ENCODE assay signal across 22 cellular contexts in genomic region chr10:83982812-83983211, GRCh38.
"Had no signal": no experiment of that assay in that cellular context is flagged by ENCODE, and none has a peak within 500 bp of the region (broad histone marks: within the 10 kb centered on the region; RNA-seq: fewer than 3 reads in every experiment).

No MANE protein-coding gene starts in this region.

- H3K4me3 ChIP-seq: cardiac muscle cell, esophagus muscularis mucosa, gastroesophageal sphincter, heart left ventricle, tibial artery, uterus had no signal

- DNase-seq: activated CD4-positive, alpha-beta T cell treated with anti-CD3 and anti-CD28 coated beads for 36 hours; activated CD4-positive, alpha-beta T cell treated with anti-CD3 and anti-CD28 coated beads, Interleukin-2, amount 50 U/mL, for 48 hours; activated T-cell treated with anti-CD3 and anti-CD28 coated beads for 4 hours; amniotic stem cell; effector CD8-positive, alpha-beta T cell; heart left ventricle; immature natural killer cell; stimulated activated CD4-positive, alpha-beta T cell treated with anti-CD3 and anti-CD28 coated beads, Interleukin-12 subunit alpha, Interleukin-12 subunit beta, amount 100 ng/mL, for 4 hours; stimulated activated CD4-positive, alpha-beta T cell treated with anti-CD3 and anti-CD28 coated beads, Interleukin-1b, Interleukin-23, amount 100 ng/mL, for 48 hours; stimulated activated CD8-positive, alpha-beta memory T cell treated with anti-CD3 and anti-CD28 coated beads, Interleukin-4, amount 100 ng/mL, for 48 hours; stimulated activated naive CD8-positive, alpha-beta T cell treated with anti-CD3 and anti-CD28 coated beads, Interleukin-15, Interleukin-2, amounts not matched to agents 100 U/mL and 50 U/mL, for 24 hours; substantia nigra; tibial artery; uterus had no signal

- H3K27me3 ChIP-seq: cardiac muscle cell, esophagus muscularis mucosa, gastroesophageal sphincter, heart left ventricle, tibial artery, uterus had no signal

- H3K9me3 ChIP-seq: esophagus muscularis mucosa, gastroesophageal sphincter, heart left ventricle, tibial artery, uterus had no signal

- H3K9me3 Mint-ChIP-seq: activated T-helper 1 cell treated with anti-CD3 and anti-CD28 coated beads, Interleukin-12 subunit alpha, Interleukin-12 subunit beta, Interleukin-2, Interleukin-4 antibody, amounts not matched to agents 30 ng/mL and 10 ng/mL and 1 ng/mL, durations not matched to agents 14 hours and 24 hours and 36 hours; dendritic cell treated with granulocyte-macrophage colony-stimulating factor and Interleukin-4, amounts not matched to agents 40 ng/mL and 50 ng/mL, for 4 days; memory B cell had no signal

- H3K27ac Mint-ChIP-seq: activated CD4-positive, alpha-beta T cell treated with anti-CD3 and anti-CD28 coated beads for 36 hours; activated naive CD8-positive, alpha-beta T cell; activated T-helper 1 cell treated with anti-CD3 and anti-CD28 coated beads, Interleukin-12 subunit alpha, Interleukin-12 subunit beta, Interleukin-2, Interleukin-4 antibody, amounts not matched to agents 30 ng/mL and 10 ng/mL and 1 ng/mL, durations not matched to agents 14 hours and 24 hours and 36 hours; dendritic cell treated with granulocyte-macrophage colony-stimulating factor and Interleukin-4, amounts not matched to agents 40 ng/mL and 50 ng/mL, for 4 days; immature natural killer cell; memory B cell had no signal

- H3K36me3 ChIP-seq: cardiac muscle cell, esophagus muscularis mucosa, gastroesophageal sphincter, heart left ventricle, tibial artery, uterus had no signal

- H3K36me3 Mint-ChIP-seq: activated naive CD8-positive, alpha-beta T cell; immature natural killer cell; memory B cell had no signal

- H3K4me1 Mint-ChIP-seq: activated CD4-positive, alpha-beta T cell treated with anti-CD3 and anti-CD28 coated beads for 36 hours; memory B cell had no signal

- H3K27ac ChIP-seq: cardiac muscle cell, esophagus muscularis mucosa, gastroesophageal sphincter, heart left ventricle, tibial artery, uterus had no signal

- H3K27me3 Mint-ChIP-seq: activated CD4-positive, alpha-beta T cell treated with anti-CD3 and anti-CD28 coated beads for 36 hours; activated naive CD8-positive, alpha-beta T cell had no signal

- H3K4me1 ChIP-seq: esophagus muscularis mucosa, gastroesophageal sphincter, heart left ventricle, tibial artery, uterus had no signal

- H3K4me3 Mint-ChIP-seq: activated CD4-positive, alpha-beta T cell treated with anti-CD3 and anti-CD28 coated beads for 36 hours; activated naive CD8-positive, alpha-beta T cell; activated T-helper 1 cell treated with anti-CD3 and anti-CD28 coated beads, Interleukin-12 subunit alpha, Interleukin-12 subunit beta, Interleukin-2, Interleukin-4 antibody, amounts not matched to agents 30 ng/mL and 10 ng/mL and 1 ng/mL, durations not matched to agents 14 hours and 24 hours and 36 hours; dendritic cell treated with granulocyte-macrophage colony-stimulating factor and Interleukin-4, amounts not matched to agents 40 ng/mL and 50 ng/mL, for 4 days; immature natural killer cell; memory B cell; neural crest cell had no signal

- ATAC-seq: activated CD4-positive, alpha-beta T cell treated with anti-CD3 and anti-CD28 coated beads for 36 hours; gastroesophageal sphincter; heart left ventricle; stimulated activated naive CD8-positive, alpha-beta T cell treated with anti-CD3 and anti-CD28 coated beads, Interleukin-15, Interleukin-2, amounts not matched to agents 100 U/mL and 50 U/mL, for 24 hours had no signal
